In the genomic region with DNA sequence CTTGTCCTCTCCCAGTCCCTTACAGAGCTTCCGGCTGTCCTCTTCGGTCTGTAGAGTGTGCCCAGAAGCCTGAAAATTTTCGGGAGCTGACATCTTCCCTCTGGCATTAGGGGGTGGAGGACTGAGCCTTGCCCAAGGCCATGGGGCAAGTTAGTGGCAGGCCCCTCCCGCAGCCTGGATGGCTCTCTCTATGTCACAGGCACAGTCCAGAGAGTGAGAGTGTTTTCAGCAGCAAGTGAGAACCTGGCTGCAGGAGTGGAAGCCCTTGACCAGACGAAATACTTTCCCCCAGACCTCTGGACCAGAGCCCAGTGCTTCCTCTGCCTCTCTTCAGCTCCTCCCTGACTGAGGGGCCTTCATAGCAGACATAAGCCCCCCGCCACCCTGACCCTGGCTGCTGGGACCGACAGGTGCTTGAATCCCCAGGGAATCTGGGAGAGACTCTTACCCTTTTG, we compare ENCODE assay signal across 1 cellular context.
TF ChIP-seq lines count a peak whose summit lies in the region.

No MANE protein-coding gene starts in this region.

TF ChIP-seq in GM23338, 12 proteins besides CTCF, POLR2A, EP300 and RAD21 (continued from another document):
- TF ChIP-seq, protein P1, sequence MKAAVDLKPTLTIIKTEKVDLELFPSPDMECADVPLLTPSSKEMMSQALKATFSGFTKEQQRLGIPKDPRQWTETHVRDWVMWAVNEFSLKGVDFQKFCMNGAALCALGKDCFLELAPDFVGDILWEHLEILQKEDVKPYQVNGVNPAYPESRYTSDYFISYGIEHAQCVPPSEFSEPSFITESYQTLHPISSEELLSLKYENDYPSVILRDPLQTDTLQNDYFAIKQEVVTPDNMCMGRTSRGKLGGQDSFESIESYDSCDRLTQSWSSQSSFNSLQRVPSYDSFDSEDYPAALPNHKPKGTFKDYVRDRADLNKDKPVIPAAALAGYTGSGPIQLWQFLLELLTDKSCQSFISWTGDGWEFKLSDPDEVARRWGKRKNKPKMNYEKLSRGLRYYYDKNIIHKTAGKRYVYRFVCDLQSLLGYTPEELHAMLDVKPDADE (IDR thresholded peaks at IDR 0.05), result no peak
- TF ChIP-seq EZH2phosphoT487 (IDR thresholded peaks at IDR 0.05; ENCODE audit: unreplicated experiment) (no peak), ZNF114 (CRISPR knock-in tag; IDR thresholded peaks at IDR 0.05) (no peak)
